In the genomic region with DNA sequence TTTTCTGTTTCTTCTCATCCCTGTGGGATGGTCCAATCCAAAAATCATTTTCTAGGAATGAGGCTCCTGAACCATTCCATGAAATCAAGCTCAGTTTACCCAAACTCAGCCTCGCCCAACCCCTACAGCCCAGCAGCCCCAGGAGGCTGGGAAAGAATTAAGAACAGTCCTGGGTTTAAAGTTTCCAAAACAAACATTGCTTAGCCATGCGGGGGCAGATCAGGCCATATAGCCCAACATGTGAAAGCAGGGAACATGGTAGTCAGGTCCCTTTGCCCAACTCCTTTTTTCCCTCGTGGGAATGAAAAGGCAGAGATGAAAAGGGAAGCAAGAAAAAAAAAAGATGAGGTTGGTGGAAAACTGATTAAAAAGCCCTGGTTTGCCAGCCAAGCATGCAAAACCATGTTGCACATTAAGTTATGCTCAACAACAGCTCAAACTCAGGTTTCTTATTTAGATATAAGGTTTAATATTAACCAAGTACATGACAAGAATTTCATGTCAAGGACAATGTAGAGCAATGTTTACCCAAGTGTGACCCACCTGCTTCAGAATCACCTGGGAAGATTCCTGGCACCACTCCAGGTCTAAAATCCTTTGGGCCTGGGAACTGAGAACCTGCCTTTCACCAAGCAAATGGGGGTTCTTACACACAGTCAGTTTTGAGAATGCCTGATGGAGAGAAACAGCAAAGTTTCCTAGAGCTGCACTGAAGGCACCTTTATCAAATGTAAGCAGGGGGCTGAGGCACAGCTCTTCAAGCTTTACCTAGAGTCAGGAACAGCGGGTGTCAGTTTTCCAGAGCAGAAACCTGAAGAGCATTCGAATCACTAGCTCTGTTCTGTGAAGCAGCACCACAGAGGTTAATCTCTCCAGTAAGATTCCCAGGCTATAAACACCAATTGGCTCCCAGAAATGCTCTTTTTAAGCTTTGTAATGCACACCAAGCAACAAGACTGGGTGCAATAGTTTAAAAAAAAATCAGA, we compare ENCODE assay signal across 14 cellular contexts. TPM values are rescaled to one million over a fixed set of nuclear protein-coding genes. Genes with fewer than 3 reads are reported as not detected.
DNase-seq lines count a peak whose midpoint lies in the region; ATAC-seq, FAIRE-seq and TF ChIP-seq lines count a peak whose summit lies in the region.
"Had no signal": no experiment of that assay in that cellular context is flagged by ENCODE, and none has a peak within 500 bp of the region (broad histone marks: within the 10 kb centered on the region; RNA-seq: fewer than 3 reads in every experiment).

No MANE protein-coding gene starts in this region.

- H2AFZ ChIP-seq in GM12878 (ENCODE audit: control insufficient read depth, low read depth, low read length): no peak overlapping the region

- H3K9ac ChIP-seq in GM12878 (ENCODE audit: control insufficient read depth, insufficient read depth, low read length): no peak overlapping the region

- ATAC-seq in GM21737 (IDR thresholded peaks at IDR 0.05; ENCODE audit: unreplicated experiment): peak; percentile 62
- ATAC-seq in GM12878: no peak
- ATAC-seq in HG02973 (IDR thresholded peaks at IDR 0.05; ENCODE audit: unreplicated experiment): no peak
- no peak for ATAC-seq in activated T-helper 17 cell treated with anti-CD3 and anti-CD28 coated beads, Interleukin-2, amount 50 U/mL, for 72 hours (replicated peaks)
- ATAC-seq: foreskin keratinocyte had no signal

- H3K36me3 ChIP-seq in GM12878 (ENCODE audit: control insufficient read depth in 2 of 2, insufficient read depth in 2 of 2, low read length in 1 of 2) (no peaks in the 10 kb centered on the region), muscle layer of duodenum (ENCODE audit: control insufficient read depth in 1 of 2, insufficient read depth in 2 of 2, low read length in 2 of 2) (no peaks in the 10 kb centered on the region)

- no peaks in the 10 kb centered on the region for H3K4me1 Mint-ChIP-seq in activated T-helper 17 cell treated with anti-CD3 and anti-CD28 coated beads, Interleukin-2, amount 50 U/mL, for 72 hours
- H3K4me1 Mint-ChIP-seq: CD4-positive, CD25-positive, alpha-beta regulatory T cell; central memory CD8-positive, alpha-beta T cell; naive B cell had no signal

- FAIRE-seq in GM12878 (lab: Jason Lieb, UNC) (no peak), H54 (lab: Jason Lieb, UNC) (no peak)

- intact Hi-C loops in GM12878 (cut with micrococcal nuclease; ENCODE audit: unreplicated experiment): no loop called here

- TF ChIP-seq EP300 in GM12878 (IDR thresholded peaks at IDR 0.05; ENCODE audit: borderline replicate concordance in 1 of 2, control insufficient read depth in 1 of 2, low read depth in 2 of 2, low read length in 2 of 2): no peak

- TF ChIP-seq CTCF in GM12878 (IDR thresholded peaks at IDR 0.05 in 2 of 3, conservative IDR thresholded peaks at IDR 0.05 in 1 of 3; ENCODE audit: control insufficient read depth in 2 of 3, extremely low read depth in 1 of 3, insufficient read depth in 1 of 3, low read depth in 3 of 3, low read length in 3 of 3): no peak

- H3K27me3 ChIP-seq in GM12878 (replicated peaks in 1 of 2; ENCODE audit: control insufficient read depth in 2 of 2, insufficient read depth in 2 of 2, low read length in 1 of 2) (no peaks in the 10 kb centered on the region; a peak in 1 of 4 replicates), muscle layer of duodenum (ENCODE audit: low read depth, low read length) (no peaks in the 10 kb centered on the region)
- H3K27me3 ChIP-seq: foreskin keratinocyte had no signal

- peaks cover 3% of the 10 kb centered on the region for H3K27me3 Mint-ChIP-seq in activated T-helper 17 cell treated with anti-CD3 and anti-CD28 coated beads, Interleukin-2, amount 50 U/mL, for 72 hours
- H3K27me3 Mint-ChIP-seq: CD4-positive, CD25-positive, alpha-beta regulatory T cell had no signal

- H3K4me1 ChIP-seq in GM12878 (ENCODE audit: control insufficient read depth, insufficient read depth, low read length): no peaks in the 10 kb centered on the region
- H3K4me1 ChIP-seq in muscle layer of duodenum (ENCODE audit: control insufficient read depth in 1 of 2, insufficient read depth in 2 of 2, low read length in 2 of 2): peaks cover 0 to 5% of the 10 kb centered on the region in 2 donors
- H3K4me1 ChIP-seq: foreskin keratinocyte had no signal

- no peaks in the 10 kb centered on the region for H3K36me3 Mint-ChIP-seq in activated T-helper 17 cell treated with anti-CD3 and anti-CD28 coated beads, Interleukin-2, amount 50 U/mL, for 72 hours (ENCODE audit: low read depth)
- H3K36me3 Mint-ChIP-seq: CD4-positive, CD25-positive, alpha-beta regulatory T cell; naive B cell had no signal

- DNase-seq in DMS 273 (lab: John Stamatoyannopoulos, UW; ENCODE audit: unreplicated experiment) (peak; percentile 47), GM12878 (ENCODE audit: low read depth, low spot score) (peak; percentile 8), HuH-7 (ENCODE audit: low spot score) (no peak), H54 (ENCODE audit: insufficient read length, low spot score) (no peak)
- DNase-seq: CD4-positive, CD25-positive, alpha-beta regulatory T cell; foreskin keratinocyte; HFFc6; naive B cell; stimulated activated CD4-positive, alpha-beta T cell treated with anti-CD3 and anti-CD28 coated beads, Interleukin-4, amount 100 ng/mL, for 4 hours had no signal

- H3K79me2 ChIP-seq in GM12878 (ENCODE audit: control insufficient read depth, insufficient read depth, low read length): no peaks in the 10 kb centered on the region

- H3K4me2 ChIP-seq in GM12878 (ENCODE audit: control insufficient read depth, insufficient read depth): no peak overlapping the region

- no peak overlapping the region for H3K4me3 Mint-ChIP-seq in activated T-helper 17 cell treated with anti-CD3 and anti-CD28 coated beads, Interleukin-2, amount 50 U/mL, for 72 hours
- H3K4me3 Mint-ChIP-seq: CD4-positive, CD25-positive, alpha-beta regulatory T cell; central memory CD8-positive, alpha-beta T cell; HFFc6; naive B cell had no signal

- SMC1A ChIA-PET in GM12878 (lab: Charles Lee; ENCODE audit: uncharacterized antibody, unreplicated experiment): no interaction called here

- H4K20me1 ChIP-seq in GM12878 (ENCODE audit: control insufficient read depth, insufficient read depth): no peaks in the 10 kb centered on the region

- no peak overlapping the region for H3K27ac ChIP-seq in GM12878 (ENCODE audit: control insufficient read depth, insufficient read depth)
- H3K27ac ChIP-seq in muscle layer of duodenum (ENCODE audit: low read length): peak overlapping the region; percentile 46
- H3K27ac ChIP-seq: foreskin keratinocyte had no signal

- RAD21 ChIA-PET in GM12878 (lab: Charles Lee; ENCODE audit: unreplicated experiment): no interaction called here

- 3% methylated on average over 5 of the region's 5 CpGs for WGBS in GM12878 (ENCODE audit: insufficient coverage, insufficient replicate concordance, low lambda C conversion rate, missing lambda C conversion rate)

- in situ Hi-C loops in GM12878 (cut with MboI): no loop called here

- TF ChIP-seq RAD21 in GM12878 (IDR thresholded peaks at IDR 0.05; ENCODE audit: insufficient read depth, low read depth, low read length): no peak

- no TSS peak for BruUV-seq in GM12878 (replicated peaks; lab: Mats Ljungman, UMichigan)

- CTCF ChIA-PET in GM12878 (lab: Yijun Ruan, JAX): no interaction called here

- H3K27ac Mint-ChIP-seq in activated T-helper 17 cell treated with anti-CD3 and anti-CD28 coated beads, Interleukin-2, amount 50 U/mL, for 72 hours: no peak overlapping the region
- H3K27ac Mint-ChIP-seq: CD4-positive, CD25-positive, alpha-beta regulatory T cell; HFFc6 had no signal

- H3K9me3 ChIP-seq in GM12878 (replicated peaks; ENCODE audit: control insufficient read depth, insufficient read depth, low read length) (no peaks in the 10 kb centered on the region), muscle layer of duodenum (ENCODE audit: control insufficient read depth in 1 of 2, low read length in 2 of 2) (no peaks in the 10 kb centered on the region)

- no peaks in the 10 kb centered on the region for H3K9me3 Mint-ChIP-seq in activated T-helper 17 cell treated with anti-CD3 and anti-CD28 coated beads, Interleukin-2, amount 50 U/mL, for 72 hours
- H3K9me3 Mint-ChIP-seq: central memory CD8-positive, alpha-beta T cell had no signal

- H3K4me3 ChIP-seq in GM12878: no peak overlapping the region
- peak overlapping the region; percentile 51 to 61 for H3K4me3 ChIP-seq in muscle layer of duodenum (ENCODE audit: low read depth in 1 of 2, low read length in 2 of 2)

- TF ChIP-seq POLR2A in GM12878 (IDR thresholded peaks at IDR 0.05; ENCODE audit: low read depth, low read length) (no peak), H54 (IDR thresholded peaks at IDR 0.05; ENCODE audit: low read depth, low read length) (no peak)

- POLR2A ChIA-PET in GM12878 (lab: Charles Lee): no interaction called here

TF ChIP-seq in GM12878, 131 proteins besides CTCF, POLR2A, EP300 and RAD21 (continues in another document):
- TF ChIP-seq PML (IDR thresholded peaks at IDR 0.05; ENCODE audit: low read length): no peak

RNA-seq across cellular contexts. Expression of a gene that starts 1.7 kb away (rescaled TPM):
- total RNA-seq in GM12878 (2013; cell fraction: nucleolus; rRNA removed): not detected in 2 replicates
- total RNA-seq in GM12878 (2014; rRNA removed) (not detected in 2 replicates), GM12878 (2014; rRNA removed; fragmentation: Illumina TruSeq; extraction: Trizol) (not detected in 2 replicates), GM12878 (2021) (0.08 and 0.11 TPM in 2 replicates)
- polyA plus RNA-seq in GM12878 (2011; ENCODE audit: low read depth): not detected
- polyA plus RNA-seq in GM12878 (2011; rRNA removed) (0.16 and 0.17 TPM in 2 replicates), GM12878 (2014; fragmentation: Illumina TruSeq; extraction: Trizol) (not detected in 2 replicates), GM12878 (2014; fragmentation: Nextera tagmentation; extraction: Ambion mirVana) (not detected), GM12878 (2014; rRNA removed) (0.01 TPM in 2 replicates), GM12878 (2016; fragmentation: Nextera tagmentation; extraction: Ambion mirVana) (not detected)
- polyA plus RNA-seq in GM12878 (2011; cell fraction: cytosol; rRNA removed): 0.19 and 0.23 TPM in 2 replicates
- 0.43 and 0.51 TPM in 2 replicates for polyA plus RNA-seq in GM12878 (2011; cell fraction: nucleus; rRNA removed)
- polyA plus RNA-seq in GM12878 (2012): not detected in 2 replicates
- 0.31 and 0.37 TPM in 2 replicates for polyA minus RNA-seq in GM12878 (2011; rRNA and poly(A)+ RNA removed)
- polyA minus RNA-seq in GM12878 (2011; cell fraction: cytosol; rRNA and poly(A)+ RNA removed): not detected in 2 replicates
- 0.48 and 0.57 TPM in 2 replicates for polyA minus RNA-seq in GM12878 (2011; cell fraction: nucleus; rRNA and poly(A)+ RNA removed)
- under 1 TPM in 1 of 2 donors, not detected in 1; 0.45 TPM for total RNA-seq in activated T-helper 17 cell treated with anti-CD3 and anti-CD28 coated beads, Interleukin-2, amount 50 U/mL, for 72 hours
- total RNA-seq: foreskin keratinocyte had no signal
- polyA plus RNA-seq: CD4-positive, CD25-positive, alpha-beta regulatory T cell had no signal

Comparison
In these comparisons a context has a peak if more than half of its experiments do, and no peak if none do; other contexts are left out.
1. DNase-seq: peak in DMS 273 (single experiment) and GM12878 (single experiment); none in HuH-7 (single experiment) and H54 (single experiment).